In genomic region chr17:73099504-73099903, GRCh38 we compare ENCODE assay signal across 14 cellular contexts. TPM values are rescaled to one million over a fixed set of nuclear protein-coding genes. Genes with fewer than 3 reads are reported as not detected.
DNase-seq lines count a peak whose midpoint lies in the region; ATAC-seq and TF ChIP-seq lines count a peak whose summit lies in the region.
"Had no signal": no experiment of that assay in that cellular context is flagged by ENCODE, and none has a peak within 500 bp of the region (broad histone marks: within the 10 kb centered on the region; RNA-seq: fewer than 3 reads in every experiment).

No MANE protein-coding gene starts in this region.

- peak overlapping the region; percentile 67 for H3K4me3 ChIP-seq in NB4 (ENCODE audit: low read depth, low read length)

- in situ Hi-C loops in G401 (cut with HindIII; ENCODE audit: low sequenced_read_pairs): no loop called here

- TF ChIP-seq POLR2A in NB4 (IDR thresholded peaks at IDR 0.05; ENCODE audit: extremely low read depth, insufficient read length): peak; percentile 69
- TF ChIP-seq POLR2A in GM18505 (IDR thresholded peaks at IDR 0.05; ENCODE audit: borderline replicate concordance, extremely low read depth, insufficient read depth, insufficient read length): no peak

- peak; percentile 96 for DNase-seq in G401 (ENCODE audit: low spot score)
- peak; percentile 90 for DNase-seq in NB4 (ENCODE audit: low read depth)
- DNase-seq in UCSD-AML1 (lab: John Stamatoyannopoulos, UW; ENCODE audit: unreplicated experiment): peak; percentile 67
- DNase-seq in mesenteric fat pad (ENCODE audit: low spot score): peak; percentile 71
- DNase-seq in stimulated activated naive CD4-positive, alpha-beta T cell treated with Interleukin-2 at 50 U/mL for 16 hours (lab: John Stamatoyannopoulos, UW): no peak
- DNase-seq in amygdala (lab: John Stamatoyannopoulos, UW): no peak
- DNase-seq: activated CD4-positive, alpha-beta T cell treated with anti-CD3 and anti-CD28 coated beads, Interleukin-2, amount 50 U/mL, for 4 hours; activated T-cell treated with anti-CD3 and anti-CD28 coated beads, Interleukin-2, amount 50 U/mL, for 4 hours; effector CD4-positive, alpha-beta T cell; hippocampal formation; nucleus accumbens; SHP77 treated with DMSO at 0.1 percent for 48 hours had no signal

- no peak for TF ChIP-seq CTCF in NB4 (IDR thresholded peaks at IDR 0.05; ENCODE audit: low read depth, low read length)

- ATAC-seq in HG02678 (IDR thresholded peaks at IDR 0.05; ENCODE audit: unreplicated experiment) (no peak), GM18505 (IDR thresholded peaks at IDR 0.05; ENCODE audit: unreplicated experiment) (no peak)
- ATAC-seq: activated T-cell treated with anti-CD3 and anti-CD28 coated beads, Interleukin-2, amount 50 U/mL, for 4 hours had no signal

RNA-seq across cellular contexts. Expression of gene SLC39A11, which starts 7.0 kb away (rescaled TPM):
- total RNA-seq in G401 (2014; rRNA removed; shearing (Covaris generic)): 4.1 and 8.7 TPM in 2 replicates
- total RNA-seq in mesenteric fat pad: 36.2 TPM

Comparison
In these comparisons a context has a peak if more than half of its experiments do, and no peak if none do; other contexts are left out.
1. DNase-seq: peak in G401 (single experiment), NB4 (single experiment), UCSD-AML1 (single experiment) and mesenteric fat pad (single experiment); none in stimulated activated naive CD4-positive, alpha-beta T cell treated with Interleukin-2 at 50 U/mL for 16 hours (single experiment) and amygdala (0 of 56).